28 cellular contexts compared by ENCODE assay signal in the genomic region with DNA sequence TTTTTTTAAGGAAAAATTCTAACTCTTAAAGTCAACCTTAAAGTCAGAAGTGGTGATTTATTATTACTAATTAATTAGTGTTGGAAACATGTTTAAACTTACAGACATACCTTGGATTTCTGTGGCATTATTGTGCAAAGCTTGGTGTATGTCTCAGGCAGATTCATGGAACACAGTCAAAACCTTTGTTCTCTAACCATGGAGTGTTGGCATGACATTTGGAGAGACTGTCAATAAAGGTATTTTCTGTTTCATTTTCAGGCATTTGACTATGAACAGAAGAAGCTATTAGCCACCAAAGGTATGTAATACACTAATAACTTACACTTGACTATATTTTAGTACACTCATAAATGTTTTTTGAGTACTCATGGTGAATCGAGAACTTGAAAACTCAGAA.
DNase-seq lines count a peak whose midpoint lies in the region; ATAC-seq, FAIRE-seq and TF ChIP-seq lines count a peak whose summit lies in the region.
"Had no signal": no experiment of that assay in that cellular context is flagged by ENCODE, and none has a peak within 500 bp of the region (broad histone marks: within the 10 kb centered on the region; RNA-seq: fewer than 3 reads in every experiment).

No MANE protein-coding gene starts in this region.

- WGBS in HepG2 (ENCODE audit: low lambda C conversion rate): 95% methylated on average over 1 of the region's 1 CpG

- no peaks in the 10 kb centered on the region for H3K9me3 Mint-ChIP-seq in activated CD8-positive, alpha-beta T cell treated with anti-CD3 and anti-CD28 coated beads for 36 hours
- H3K9me3 Mint-ChIP-seq: CD8-positive, alpha-beta T cell; GM23338 had no signal

- peak; percentile 60 for ATAC-seq in GM18870 (IDR thresholded peaks at IDR 0.05; ENCODE audit: unreplicated experiment)
- no peak for ATAC-seq in PC-3
- no peak for ATAC-seq in HepG2
- ATAC-seq in HG02884 (IDR thresholded peaks at IDR 0.05; ENCODE audit: unreplicated experiment): no peak
- no peak for ATAC-seq in activated CD8-positive, alpha-beta T cell treated with anti-CD3 and anti-CD28 coated beads for 36 hours
- ATAC-seq: A549; CD8-positive, alpha-beta T cell; GM23338; Panc1 had no signal

- POLR2A ChIA-PET in PC-3 (lab: Charles Lee; ENCODE audit: unreplicated experiment) (no interaction called here), HepG2 (lab: Yijun Ruan, JAX) (no interaction called here)
- POLR2A ChIA-PET in activated CD8-positive, alpha-beta T cell treated with anti-CD3 and anti-CD28 coated beads for 36 hours (lab: Charles Lee): no interaction called here

- H3K9ac ChIP-seq in PC-3 (ENCODE audit: low read length) (peak overlapping the region; percentile 8), HepG2 (ENCODE audit: insufficient read depth, low read depth, low read length) (no peak overlapping the region)

- no peaks in the 10 kb centered on the region for H3K4me1 Mint-ChIP-seq in activated CD8-positive, alpha-beta T cell treated with anti-CD3 and anti-CD28 coated beads for 36 hours (ENCODE audit: low read depth)
- H3K4me1 Mint-ChIP-seq: B cell had no signal

- no peak for TF ChIP-seq POLR2A in HepG2 (IDR thresholded peaks at IDR 0.05; ENCODE audit: insufficient read depth in 1 of 2, low read depth in 2 of 2, low read length in 2 of 2)

- DNase-seq in PC-3 (no peak), epithelial cell of esophagus (ENCODE audit: low read depth) (peak; percentile 17), HepG2 (ENCODE audit: low spot score) (peak; percentile 17), DMS153 treated with DMSO at 0.1 percent for 48 hours (lab: John Stamatoyannopoulos, UW; ENCODE audit: unreplicated experiment) (no peak), germinal center (ENCODE audit: low spot score) (no peak)
- DNase-seq in activated CD8-positive, alpha-beta T cell treated with anti-CD3 and anti-CD28 coated beads for 36 hours: no peak
- DNase-seq: Caco-2; CD8-positive, alpha-beta T cell; DMS 273 treated with DMSO at 0.1 percent for 48 hours; DMS79 treated with DMSO at 0.1 percent for 48 hours; GF-D8; NCI-H1048; NCI-H1417; NCI-H1694; NCI-H2227 treated with DMSO at 0.1 percent for 48 hours; NCI-H510A; NCI-H69; SHP77 treated with DMSO at 0.1 percent for 48 hours had no signal

- H3K36me3 ChIP-seq in PC-3 (ENCODE audit: low read depth, low read length) (no peaks in the 10 kb centered on the region), HepG2 (replicated peaks in 1 of 2; ENCODE audit: control insufficient read depth in 1 of 2, insufficient read depth in 2 of 2, low read length in 2 of 2) (peaks cover 1 to 3% of the 10 kb centered on the region in 2 experiments; a peak in 1 of 5 replicates)

- H4K20me1 ChIP-seq in PC-3 (ENCODE audit: low read length): no peaks in the 10 kb centered on the region
- H4K20me1 ChIP-seq in HepG2 (ENCODE audit: insufficient read depth, low read length): no peaks in the 10 kb centered on the region

- H3K4me3 ChIP-seq in PC-3 (ENCODE audit: low read length) (no peak overlapping the region), epithelial cell of esophagus (ENCODE audit: low read length) (no peak overlapping the region), HepG2 (replicated peaks in 1 of 3; ENCODE audit: insufficient read depth in 1 of 3, low read depth in 2 of 3, low read length in 3 of 3) (no peak overlapping the region)
- H3K4me3 ChIP-seq: A549, GM23338, SK-N-MC had no signal

- H3K27ac ChIP-seq in PC-3 (ENCODE audit: low read length) (peak overlapping the region; percentile 93), HepG2 (ENCODE audit: extremely low read length, insufficient read depth, low read length) (no peak overlapping the region)
- H3K27ac ChIP-seq: C4-2B, RWPE1, SK-N-MC had no signal

- FAIRE-seq in HepG2 (lab: Jason Lieb, UNC): no peak
- FAIRE-seq: GM12891 had no signal

- no peak overlapping the region for H3K27ac Mint-ChIP-seq in activated CD8-positive, alpha-beta T cell treated with anti-CD3 and anti-CD28 coated beads for 36 hours
- H3K27ac Mint-ChIP-seq: B cell; CD8-positive, alpha-beta T cell; GM23338 had no signal

- BruUV-seq in PC-3 (replicated peaks; lab: Mats Ljungman, UMichigan) (no TSS peak), HepG2 (replicated peaks; lab: Mats Ljungman, UMichigan) (no TSS peak)

- H3K4me2 ChIP-seq in PC-3 (ENCODE audit: low read length) (peak overlapping the region; percentile 73), HepG2 (ENCODE audit: low read depth, low read length) (no peak overlapping the region)
- H3K4me2 ChIP-seq: GM23338 had no signal

- H3K27me3 Mint-ChIP-seq in activated CD8-positive, alpha-beta T cell treated with anti-CD3 and anti-CD28 coated beads for 36 hours: no peaks in the 10 kb centered on the region
- H3K27me3 Mint-ChIP-seq: B cell had no signal

- H3K9me2 ChIP-seq in PC-3 (replicated peaks; ENCODE audit: low read length): no peaks in the 10 kb centered on the region

- in situ Hi-C loops in HepG2 (cut with HindIII; ENCODE audit: extremely low pct_ligation_motif_present, low pct_unique_long_range_greater_than_20kb): no loop called here

- H3K27me3 ChIP-seq in PC-3 (ENCODE audit: low read length) (no peaks in the 10 kb centered on the region), HepG2 (ENCODE audit: control insufficient read depth in 1 of 2, insufficient read depth in 2 of 2, low read length in 2 of 2) (no peaks in the 10 kb centered on the region)

- H3F3A ChIP-seq in PC-3 (ENCODE audit: low read length, unreplicated experiment): peaks cover 9% of the 10 kb centered on the region

- TF ChIP-seq EP300 in HepG2 (IDR thresholded peaks at IDR 0.05; ENCODE audit: low read depth in 2 of 2, low read length in 2 of 2) (no peak), HepG2 (CRISPR knock-in tag; IDR thresholded peaks at IDR 0.05; ENCODE audit: borderline replicate concordance) (no peak)

- H3K9me3 ChIP-seq in PC-3 (ENCODE audit: low read length) (no peaks in the 10 kb centered on the region), HepG2 (ENCODE audit: low read length) (no peaks in the 10 kb centered on the region)
- H3K9me3 ChIP-seq: A549, Caco-2 had no signal

- H2AFZ ChIP-seq in PC-3 (ENCODE audit: low read length) (no peak overlapping the region), HepG2 (ENCODE audit: low read length) (no peak overlapping the region)
- H2AFZ ChIP-seq: GM23338 had no signal

- peaks cover 48% of the 10 kb centered on the region for H3K4me1 ChIP-seq in PC-3 (ENCODE audit: insufficient read depth, low read length)
- H3K4me1 ChIP-seq in HepG2 (ENCODE audit: insufficient read depth, low read length): peaks cover 29% of the 10 kb centered on the region

- TF ChIP-seq CTCF in PC-3 (conservative IDR thresholded peaks at IDR 0.05; ENCODE audit: low read depth, low read length) (no peak), epithelial cell of esophagus (IDR thresholded peaks at IDR 0.05; ENCODE audit: insufficient read depth, low read depth, low read length, missing control alignments) (no peak), HepG2 (CRISPR knock-in tag; IDR thresholded peaks at IDR 0.05) (no peak)
- TF ChIP-seq CTCF in activated CD8-positive, alpha-beta T cell treated with anti-CD3 and anti-CD28 coated beads for 36 hours (IDR thresholded peaks at IDR 0.05): no peak

- H3K4me3 Mint-ChIP-seq in activated CD8-positive, alpha-beta T cell treated with anti-CD3 and anti-CD28 coated beads for 36 hours: no peak overlapping the region
- H3K4me3 Mint-ChIP-seq: B cell; CD8-positive, alpha-beta T cell; GM23338 had no signal

- no peaks in the 10 kb centered on the region for H3K79me2 ChIP-seq in PC-3 (ENCODE audit: low read length)
- no peaks in the 10 kb centered on the region for H3K79me2 ChIP-seq in HepG2 (ENCODE audit: insufficient read depth, low read length)

- intact Hi-C loops in PC-3 (cut with micrococcal nuclease) (loop anchor here (2.0 kb wide), 1 partner anchor 14 kb away; no protein-coding TSS in a partner anchor), HepG2 (cut with micrococcal nuclease; ENCODE audit: unreplicated experiment) (no loop called here)
- intact Hi-C loops in activated CD8-positive, alpha-beta T cell treated with anti-CD3 and anti-CD28 coated beads for 36 hours (cut with micrococcal nuclease): no loop called here

- no peak for TF ChIP-seq RAD21 in HepG2 (CRISPR knock-in tag; IDR thresholded peaks at IDR 0.05)

- no peaks in the 10 kb centered on the region for H3K36me3 Mint-ChIP-seq in activated CD8-positive, alpha-beta T cell treated with anti-CD3 and anti-CD28 coated beads for 36 hours (ENCODE audit: low read depth)
- H3K36me3 Mint-ChIP-seq: CD8-positive, alpha-beta T cell had no signal

- CTCF ChIA-PET in PC-3 (lab: Charles Lee) (no interaction called here), HepG2 (lab: Yijun Ruan, JAX; ENCODE audit: low intra/inter-chr PET ratio, low total read pairs) (no interaction called here)
- CTCF ChIA-PET in activated CD8-positive, alpha-beta T cell treated with anti-CD3 and anti-CD28 coated beads for 36 hours (lab: Charles Lee): no interaction called here

TF ChIP-seq in HepG2, 621 proteins besides CTCF, POLR2A, EP300 and RAD21 (continues in another document):
- no peak for TF ChIP-seq ZNF773 (CRISPR knock-in tag; IDR thresholded peaks at IDR 0.05; ENCODE audit: borderline replicate concordance)
- no peak for TF ChIP-seq MEIS1 (CRISPR knock-in tag; IDR thresholded peaks at IDR 0.05; ENCODE audit: borderline replicate concordance)
- TF ChIP-seq MED1 (CRISPR knock-in tag; IDR thresholded peaks at IDR 0.05): no peak
- no peak for TF ChIP-seq ZNF766 (CRISPR knock-in tag; IDR thresholded peaks at IDR 0.05; ENCODE audit: borderline replicate concordance)
- TF ChIP-seq ZNF724P (CRISPR knock-in tag; IDR thresholded peaks at IDR 0.05; ENCODE audit: borderline replicate concordance): no peak
- no peak for TF ChIP-seq MYNN (CRISPR knock-in tag; IDR thresholded peaks at IDR 0.05; ENCODE audit: low read depth)
- TF ChIP-seq PBX2 (CRISPR knock-in tag; IDR thresholded peaks at IDR 0.05): no peak

Comparison
In these comparisons a context has a peak if more than half of its experiments do, and no peak if none do; other contexts are left out.
1. DNase-seq: peak in epithelial cell of esophagus (single experiment) and HepG2 (single experiment); none in PC-3 (single experiment), activated CD8-positive, alpha-beta T cell treated with anti-CD3 and anti-CD28 coated beads for 36 hours (single experiment), DMS153 treated with DMSO at 0.1 percent for 48 hours (single experiment) and germinal center (single experiment).